17 cellular contexts compared by ENCODE assay signal in genomic region chrX:15059488-15059887, GRCh38.
DNase-seq lines count a peak whose midpoint lies in the region; ATAC-seq, FAIRE-seq and TF ChIP-seq lines count a peak whose summit lies in the region.
"Had no signal": no experiment of that assay in that cellular context is flagged by ENCODE, and none has a peak within 500 bp of the region (broad histone marks: within the 10 kb centered on the region; RNA-seq: fewer than 3 reads in every experiment).

No MANE protein-coding gene starts in this region.

- DNase-seq in Caco-2 (no peak), NCI-H526 (lab: John Stamatoyannopoulos, UW) (peak; percentile 70 to 74), H1 (ENCODE audit: low read depth in 1 of 2, low spot score in 2 of 2) (no peak), pons (ENCODE audit: low spot score) (peak; percentile 12), DMS153 (lab: John Stamatoyannopoulos, UW) (no peak), right lobe of liver (no peak)
- DNase-seq: amniotic stem cell, DMS79, left ventricle myocardium inferior, NCI-H2171, occipital lobe, T-helper 1 cell, testis had no signal

- no peak overlapping the region for H3K18ac ChIP-seq in H1 (ENCODE audit: extremely low read depth, low read length)

- CTCF ChIA-PET in Caco-2 (lab: Charles Lee) (no interaction called here), H1 (lab: Charles Lee; ENCODE audit: partially characterized antibody) (interaction anchor here (0.7 kb wide), 1 partner anchor 202 kb away, joined by 3 read pairs; no protein-coding TSS in a partner anchor)

- H3K4ac ChIP-seq in H1 (replicated peaks; ENCODE audit: insufficient read length, low read depth, low read length) = no peak overlapping the region

- H3K27ac Mint-ChIP-seq in Caco-2 (ENCODE audit: unreplicated experiment) = peak overlapping the region; percentile 3

- no peak overlapping the region for H2BK5ac ChIP-seq in H1 (ENCODE audit: low read depth, low read length)

- no peak for FAIRE-seq in H1 (lab: Jason Lieb, UNC)
- FAIRE-seq: frontal cortex had no signal

- H3K56ac ChIP-seq in H1 (replicated peaks; ENCODE audit: insufficient read length, low read depth, low read length) = no peak overlapping the region

- intact Hi-C loops in Caco-2 (cut with micrococcal nuclease; ENCODE audit: unreplicated experiment) (loop anchor here (10.0 kb wide), 1 partner anchor 85 kb away; no protein-coding TSS in a partner anchor), right lobe of liver (cut with DNase I) (no loop called here)

- H3K23me2 ChIP-seq in H1 (ENCODE audit: low read depth, low read length) = no peaks in the 10 kb centered on the region

- peak; percentile 29 to 39 for TF ChIP-seq RAD21 in H1 (IDR thresholded peaks at IDR 0.05 in 1 of 2, conservative IDR thresholded peaks at IDR 0.05 in 1 of 2; ENCODE audit: low read depth in 2 of 2, low read length in 2 of 2)

- no peaks in the 10 kb centered on the region for H3K36me3 Mint-ChIP-seq in Caco-2 (ENCODE audit: insufficient read depth, unreplicated experiment)

- no peak overlapping the region for H4K8ac ChIP-seq in H1 (ENCODE audit: extremely low read depth, insufficient read depth, low read length)

- WGBS in H1 (ENCODE audit: extremely low coverage in 1 of 2, insufficient coverage in 1 of 2, insufficient read length in 1 of 2, insufficient replicate concordance in 2 of 2, low coverage in 1 of 2, low lambda C conversion rate in 2 of 2, missing lambda C conversion rate in 1 of 2), 2 experiments = 60% methylated on average over 1 of the region's 2 CpGs; no CpG with 5 or more reads in 1 of the 2 experiments
- 12% methylated on average over 2 of the region's 2 CpGs for WGBS in right lobe of liver (ENCODE audit: insufficient coverage, low coverage, low lambda C conversion rate, missing lambda C conversion rate)

- no peaks in the 10 kb centered on the region for H3K9me3 Mint-ChIP-seq in Caco-2 (ENCODE audit: unreplicated experiment)

- H3K23ac ChIP-seq in H1 (ENCODE audit: insufficient read length) = no peak overlapping the region

- no peaks in the 10 kb centered on the region for H3K79me2 ChIP-seq in H1 (ENCODE audit: control insufficient read depth in 1 of 2, insufficient read depth in 2 of 2, low read length in 2 of 2)

- no peaks in the 10 kb centered on the region for H3K79me1 ChIP-seq in H1 (ENCODE audit: low read depth, low read length)

- H3K4me2 ChIP-seq in H1 (ENCODE audit: insufficient read depth in 1 of 2, low read depth in 2 of 2, low read length in 2 of 2) = no peak overlapping the region
- H3K4me2 ChIP-seq: smooth muscle cell had no signal

- H2AK5ac ChIP-seq in H1 (ENCODE audit: low read depth, low read length) = no peak overlapping the region

- no peak overlapping the region for H2BK12ac ChIP-seq in H1 (ENCODE audit: low read depth, low read length)

- H3K4me1 ChIP-seq in Caco-2 = no peaks in the 10 kb centered on the region
- H3K4me1 ChIP-seq in H1 (replicated peaks in 1 of 4; ENCODE audit: control insufficient read depth in 3 of 4, insufficient read depth in 4 of 4, low read length in 3 of 4) = no peaks in the 10 kb centered on the region; a peak in 1 of 7 replicates
- no peaks in the 10 kb centered on the region for H3K4me1 ChIP-seq in right lobe of liver
- H3K4me1 ChIP-seq: left ventricle myocardium inferior, testis had no signal

- H3K9ac ChIP-seq in H1 (replicated peaks in 1 of 4; ENCODE audit: extremely low read depth in 1 of 4, low read depth in 3 of 4, low read length in 3 of 4) = no peak overlapping the region

- no peak overlapping the region for H2BK120ac ChIP-seq in H1 (replicated peaks; ENCODE audit: low read depth, low read length)

- no peak overlapping the region for H2BK20ac ChIP-seq in H1 (ENCODE audit: low read length)

- ATAC-seq in HG02884 (IDR thresholded peaks at IDR 0.05; ENCODE audit: unreplicated experiment) (no peak), right lobe of liver (no peak)

- no peak overlapping the region for H3K4me3 Mint-ChIP-seq in Caco-2 (ENCODE audit: unreplicated experiment)

- POLR2A ChIA-PET in Caco-2 (lab: Charles Lee) (no interaction called here), H1 (lab: Charles Lee; ENCODE audit: partially characterized antibody) (no interaction called here)

- no peak overlapping the region for H2AFZ ChIP-seq in H1 (ENCODE audit: low read length)

- H4K91ac ChIP-seq in H1 (replicated peaks; ENCODE audit: insufficient read length, low read length) = no peak overlapping the region

- H3K14ac ChIP-seq in H1 (ENCODE audit: insufficient read length) = no peak overlapping the region

- TF ChIP-seq CTCF in Caco-2 (IDR thresholded peaks at IDR 0.05; ENCODE audit: insufficient read depth in 1 of 2, low read depth in 1 of 2, low read length in 1 of 2, severe bottlenecking in 1 of 2, unreplicated experiment in 1 of 2) (no peak), H1 (IDR thresholded peaks at IDR 0.05; ENCODE audit: control extremely low read depth in 1 of 3, insufficient read depth in 1 of 3, low read depth in 1 of 3, low read length in 3 of 3) (no peak), right lobe of liver (IDR thresholded peaks at IDR 0.05) (no peak)

- no peaks in the 10 kb centered on the region for H4K20me1 ChIP-seq in H1 (replicated peaks in 1 of 2; ENCODE audit: control insufficient read depth in 1 of 2, insufficient read depth in 2 of 2, low read length in 2 of 2)

- no peak overlapping the region for H3K27ac ChIP-seq in H1 (ENCODE audit: low read depth, low read length)
- no peak overlapping the region for H3K27ac ChIP-seq in right lobe of liver
- H3K27ac ChIP-seq: C4-2B, left ventricle myocardium inferior, testis had no signal

- TF ChIP-seq EP300 in H1 (IDR thresholded peaks at IDR 0.05; ENCODE audit: borderline replicate concordance in 1 of 2, low read depth in 2 of 2, low read length in 2 of 2) = no peak

- H3K36me3 ChIP-seq in Caco-2 (ENCODE audit: control insufficient read depth, insufficient read depth, low read length) = no peaks in the 10 kb centered on the region
- no peaks in the 10 kb centered on the region for H3K36me3 ChIP-seq in H1 (ENCODE audit: control insufficient read depth in 2 of 4, insufficient read depth in 4 of 4, low read length in 3 of 4)
- H3K36me3 ChIP-seq in right lobe of liver = no peaks in the 10 kb centered on the region
- H3K36me3 ChIP-seq: left ventricle myocardium inferior had no signal

- H3K4me3 ChIP-seq in Caco-2 (ENCODE audit: low read depth, low read length) = no peak overlapping the region
- no peak overlapping the region for H3K4me3 ChIP-seq in H1 (ENCODE audit: extremely low read depth in 1 of 4, insufficient read depth in 2 of 4, low read depth in 3 of 4, low read length in 4 of 4)
- H3K4me3 ChIP-seq in right lobe of liver = no peak overlapping the region
- H3K4me3 ChIP-seq: left ventricle myocardium inferior, smooth muscle cell, testis had no signal

- H3K27me3 ChIP-seq in Caco-2 (replicated peaks; ENCODE audit: control insufficient read depth, insufficient read depth, low read length) (no peaks in the 10 kb centered on the region), H1 (replicated peaks in 1 of 4; ENCODE audit: control insufficient read depth in 3 of 4, extremely low read depth in 1 of 4, insufficient read depth in 3 of 4, low read length in 3 of 4) (no peaks in the 10 kb centered on the region), right lobe of liver (no peaks in the 10 kb centered on the region)
- H3K27me3 ChIP-seq: testis had no signal

- TF ChIP-seq POLR2A in H1 (IDR thresholded peaks at IDR 0.05; ENCODE audit: control extremely low read depth in 1 of 2, low read depth in 2 of 2, low read length in 2 of 2) = no peak
- TF ChIP-seq POLR2A in right lobe of liver (IDR thresholded peaks at IDR 0.05) = no peak

- BruUV-seq in Caco-2 (replicated peaks; lab: Mats Ljungman, UMichigan) = no TSS peak

- H3K27me3 Mint-ChIP-seq in Caco-2 (ENCODE audit: insufficient read depth, unreplicated experiment) = no peaks in the 10 kb centered on the region

- H3K9me3 ChIP-seq in Caco-2 (no peaks in the 10 kb centered on the region), H1 (ENCODE audit: insufficient read depth in 2 of 2, low read depth in 1 of 2, low read length in 1 of 2) (no peaks in the 10 kb centered on the region), right lobe of liver (no peaks in the 10 kb centered on the region)
- H3K9me3 ChIP-seq: left ventricle myocardium inferior, testis had no signal

- no peak overlapping the region for H4K5ac ChIP-seq in H1 (ENCODE audit: insufficient read length, low read depth, low read length)

- H2BK15ac ChIP-seq in H1 (ENCODE audit: low read length) = no peak overlapping the region

- H3K4me1 Mint-ChIP-seq in Caco-2 (ENCODE audit: low read depth, unreplicated experiment) = peaks cover 17% of the 10 kb centered on the region

TF ChIP-seq in H1, 55 proteins besides CTCF, POLR2A, EP300 and RAD21:
- TF ChIP-seq TEAD4 (IDR thresholded peaks at IDR 0.05; ENCODE audit: low read depth, low read length) (no peak), YY1 (IDR thresholded peaks at IDR 0.05; ENCODE audit: low read depth, low read length) (no peak), SP1 (IDR thresholded peaks at IDR 0.05; ENCODE audit: low read depth, low read length) (no peak), TAF1 (IDR thresholded peaks at IDR 0.05; ENCODE audit: low read depth, low read length) (no peak), SP2 (IDR thresholded peaks at IDR 0.05; ENCODE audit: low read length) (no peak), MAX (IDR thresholded peaks at IDR 0.05) (no peak), ATF3 (IDR thresholded peaks at IDR 0.05; ENCODE audit: insufficient read depth, low read depth, low read length) (no peak), RNF2 (IDR thresholded peaks at IDR 0.05; ENCODE audit: borderline replicate concordance, low read depth, low read length, missing control alignments, poor library complexity, severe bottlenecking) (no peak), KDM5A (IDR thresholded peaks at IDR 0.05; ENCODE audit: low read length) (no peak), FOSL1 (IDR thresholded peaks at IDR 0.05; ENCODE audit: insufficient read depth, low read depth, low read length) (no peak), MAFK (IDR thresholded peaks at IDR 0.05; ENCODE audit: low read depth, low read length) (no peak), JUN (IDR thresholded peaks at IDR 0.05; ENCODE audit: low read depth, low read length) (no peak), GTF2F1 (IDR thresholded peaks at IDR 0.05; ENCODE audit: borderline replicate concordance, low read depth, low read length) (no peak), KDM1A (IDR thresholded peaks at IDR 0.05; ENCODE audit: borderline replicate concordance, low read length) (no peak), HDAC6 (IDR thresholded peaks at IDR 0.05; ENCODE audit: low read depth, low read length) (no peak), JUND (IDR thresholded peaks at IDR 0.05; ENCODE audit: low read length) (no peak)

Comparison
In these comparisons a context has a peak if more than half of its experiments do, and no peak if none do; other contexts are left out.
1. DNase-seq: peak in NCI-H526 (2 of 2) and pons (single experiment); none in Caco-2 (0 of 2), H1 (0 of 2), DMS153 (single experiment) and right lobe of liver (0 of 3).